Comparison of ENCODE assay signal across 10 cellular contexts in genomic region chr22:22256133-22256532, GRCh38. TPM values are rescaled to one million over a fixed set of nuclear protein-coding genes. Genes with fewer than 3 reads are reported as not detected.
"Had no signal": no experiment of that assay in that cellular context is flagged by ENCODE, and none has a peak within 500 bp of the region (broad histone marks: within the 10 kb centered on the region; RNA-seq: fewer than 3 reads in every experiment).

No MANE protein-coding gene starts in this region.

RNA-seq across cellular contexts. Expression of gene VPREB1, which starts 11.5 kb away (rescaled TPM):
- total RNA-seq: PC-3, PC-9, Peyer's patch, Right ventricle myocardium inferior, Right ventricle myocardium superior, RPMI7951, SJCRH30, SJSA1, SK-MEL-5 had no signal
- polyA plus RNA-seq: SK-N-SH had no signal
